ENCODE assay signal across 19 cellular contexts in the genomic region with DNA sequence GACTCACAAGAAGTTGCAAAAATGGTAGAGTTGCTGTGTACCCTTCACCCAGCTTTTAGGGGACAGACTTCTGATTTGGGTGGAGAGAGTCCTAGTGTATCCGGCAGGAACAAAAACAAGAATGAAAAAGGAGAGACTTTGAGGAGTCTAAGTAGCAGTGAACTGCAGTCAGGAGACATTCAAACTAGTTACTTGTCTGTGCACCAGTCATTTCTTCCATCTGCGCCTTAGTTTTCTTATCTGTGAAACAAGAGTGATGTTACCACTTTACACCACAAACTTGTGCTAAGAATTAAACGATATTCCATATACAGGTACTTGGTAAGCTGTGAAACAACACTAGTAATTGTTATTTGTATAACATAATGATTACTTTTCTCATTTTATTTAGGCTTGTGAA. TPM values are rescaled to one million over a fixed set of nuclear protein-coding genes. Genes with fewer than 3 reads are reported as not detected.
DNase-seq lines count a peak whose midpoint lies in the region.
"Had no signal": no experiment of that assay in that cellular context is flagged by ENCODE, and none has a peak within 500 bp of the region (broad histone marks: within the 10 kb centered on the region; RNA-seq: fewer than 3 reads in every experiment).

No MANE protein-coding gene starts in this region.

- DNase-seq in activated T-cell treated with anti-CD3 and anti-CD28 coated beads, Interleukin-2, amount 50 U/mL, for 24 hours, result no peak
- DNase-seq in activated T-cell treated with anti-CD3 and anti-CD28 coated beads, Interleukin-2, amount 50 U/mL, for 1 hour, result no peak
- no peak for DNase-seq in activated T-helper 1 cell treated with anti-CD3 and anti-CD28 coated beads, Interleukin-12 subunit alpha, Interleukin-12 subunit beta, Interleukin-2, Interleukin-4 antibody, amounts not matched to agents 30 ng/mL and 10 ng/mL and 1 ng/mL, durations not matched to agents 14 hours and 24 hours and 36 hours (ENCODE audit: low spot score)
- no peak for DNase-seq in activated effector memory CD4-positive, alpha-beta T cell treated with Interleukin-2 at 50 U/mL for 16 hours
- no peak for DNase-seq in epidermal melanocyte (ENCODE audit: insufficient read length, low spot score)
- DNase-seq: BE2C, Kasumi-1, MG63, NCI-H1417, NCI-H187, NCI-H446 treated with DMSO at 0.1 percent for 48 hours, NCI-H526 treated with DMSO at 0.1 percent for 48 hours, PC-3, Right ventricle myocardium superior had no signal

- peaks cover 4% of the 10 kb centered on the region for H3K27me3 Mint-ChIP-seq in activated T-cell treated with anti-CD3 and anti-CD28 coated beads, Interleukin-2, amount 50 U/mL, for 24 hours
- H3K27me3 Mint-ChIP-seq in activated T-helper 1 cell treated with anti-CD3 and anti-CD28 coated beads, Interleukin-12 subunit alpha, Interleukin-12 subunit beta, Interleukin-2, Interleukin-4 antibody, amounts not matched to agents 30 ng/mL and 10 ng/mL and 1 ng/mL, durations not matched to agents 14 hours and 24 hours and 36 hours (ENCODE audit: insufficient read depth), result no peaks in the 10 kb centered on the region
- H3K27me3 Mint-ChIP-seq in stimulated activated naive CD8-positive, alpha-beta T cell treated with anti-CD3 and anti-CD28 coated beads, Interleukin-15, Interleukin-2, amounts not matched to agents 100 ng/mL and 50 ng/mL, for 24 hours, result no peaks in the 10 kb centered on the region

- no peaks in the 10 kb centered on the region for H3K9me3 Mint-ChIP-seq in activated T-cell treated with anti-CD3 and anti-CD28 coated beads, Interleukin-2, amount 50 U/mL, for 24 hours
- H3K9me3 Mint-ChIP-seq in activated T-helper 1 cell treated with anti-CD3 and anti-CD28 coated beads, Interleukin-12 subunit alpha, Interleukin-12 subunit beta, Interleukin-2, Interleukin-4 antibody, amounts not matched to agents 30 ng/mL and 10 ng/mL and 1 ng/mL, durations not matched to agents 14 hours and 24 hours and 36 hours, result no peaks in the 10 kb centered on the region
- H3K9me3 Mint-ChIP-seq in stimulated activated naive CD8-positive, alpha-beta T cell treated with anti-CD3 and anti-CD28 coated beads, Interleukin-15, Interleukin-2, amounts not matched to agents 100 ng/mL and 50 ng/mL, for 24 hours, result no peaks in the 10 kb centered on the region

- H3K27ac Mint-ChIP-seq in activated T-cell treated with anti-CD3 and anti-CD28 coated beads, Interleukin-2, amount 50 U/mL, for 24 hours, result peak overlapping the region; percentile 6
- peak overlapping the region; percentile 61 for H3K27ac Mint-ChIP-seq in activated T-helper 1 cell treated with anti-CD3 and anti-CD28 coated beads, Interleukin-12 subunit alpha, Interleukin-12 subunit beta, Interleukin-2, Interleukin-4 antibody, amounts not matched to agents 30 ng/mL and 10 ng/mL and 1 ng/mL, durations not matched to agents 14 hours and 24 hours and 36 hours
- peak overlapping the region; percentile 58 for H3K27ac Mint-ChIP-seq in stimulated activated naive CD8-positive, alpha-beta T cell treated with anti-CD3 and anti-CD28 coated beads, Interleukin-15, Interleukin-2, amounts not matched to agents 100 ng/mL and 50 ng/mL, for 24 hours

- peaks cover 43% of the 10 kb centered on the region for H3K4me1 Mint-ChIP-seq in activated T-cell treated with anti-CD3 and anti-CD28 coated beads, Interleukin-2, amount 50 U/mL, for 24 hours (ENCODE audit: low read depth)
- H3K4me1 Mint-ChIP-seq in activated T-helper 1 cell treated with anti-CD3 and anti-CD28 coated beads, Interleukin-12 subunit alpha, Interleukin-12 subunit beta, Interleukin-2, Interleukin-4 antibody, amounts not matched to agents 30 ng/mL and 10 ng/mL and 1 ng/mL, durations not matched to agents 14 hours and 24 hours and 36 hours (ENCODE audit: low read depth), result peaks cover 21% of the 10 kb centered on the region
- H3K4me1 Mint-ChIP-seq in stimulated activated naive CD8-positive, alpha-beta T cell treated with anti-CD3 and anti-CD28 coated beads, Interleukin-15, Interleukin-2, amounts not matched to agents 100 ng/mL and 50 ng/mL, for 24 hours (ENCODE audit: low read depth), result peaks cover 36% of the 10 kb centered on the region

- H3K27ac ChIP-seq in KOPT-K1 (ENCODE audit: low read depth, low read length, poor library complexity, severe bottlenecking), result peak overlapping the region; percentile 99
- H3K27ac ChIP-seq: A549 had no signal

- H3K9me3 ChIP-seq in KOPT-K1 (ENCODE audit: insufficient read depth, low read length, poor library complexity, severe bottlenecking), result no peaks in the 10 kb centered on the region
- H3K9me3 ChIP-seq: A549, BE2C, MG63 had no signal

- peaks cover 18% of the 10 kb centered on the region for H3K36me3 ChIP-seq in KOPT-K1 (ENCODE audit: insufficient read depth, low read length)
- H3K36me3 ChIP-seq: BE2C, MG63 had no signal

- intact Hi-C loops in activated T-helper 1 cell treated with anti-CD3 and anti-CD28 coated beads, Interleukin-12 subunit alpha, Interleukin-12 subunit beta, Interleukin-2, Interleukin-4 antibody, amounts not matched to agents 30 ng/mL and 10 ng/mL and 1 ng/mL, durations not matched to agents 14 hours and 24 hours and 36 hours (cut with micrococcal nuclease), result loop anchor here (10.0 kb wide), 1 partner anchor 901 kb away; no protein-coding TSS in a partner anchor

- no peak overlapping the region for H3K4me3 Mint-ChIP-seq in activated T-cell treated with anti-CD3 and anti-CD28 coated beads, Interleukin-2, amount 50 U/mL, for 24 hours
- H3K4me3 Mint-ChIP-seq in activated T-helper 1 cell treated with anti-CD3 and anti-CD28 coated beads, Interleukin-12 subunit alpha, Interleukin-12 subunit beta, Interleukin-2, Interleukin-4 antibody, amounts not matched to agents 30 ng/mL and 10 ng/mL and 1 ng/mL, durations not matched to agents 14 hours and 24 hours and 36 hours, result no peak overlapping the region
- H3K4me3 Mint-ChIP-seq in stimulated activated naive CD8-positive, alpha-beta T cell treated with anti-CD3 and anti-CD28 coated beads, Interleukin-15, Interleukin-2, amounts not matched to agents 100 ng/mL and 50 ng/mL, for 24 hours, result no peak overlapping the region

- H3K36me3 Mint-ChIP-seq in activated T-cell treated with anti-CD3 and anti-CD28 coated beads, Interleukin-2, amount 50 U/mL, for 24 hours (ENCODE audit: low read depth), result peaks cover 6% of the 10 kb centered on the region
- H3K36me3 Mint-ChIP-seq in activated T-helper 1 cell treated with anti-CD3 and anti-CD28 coated beads, Interleukin-12 subunit alpha, Interleukin-12 subunit beta, Interleukin-2, Interleukin-4 antibody, amounts not matched to agents 30 ng/mL and 10 ng/mL and 1 ng/mL, durations not matched to agents 14 hours and 24 hours and 36 hours (ENCODE audit: low read depth), result peaks cover 5% of the 10 kb centered on the region
- no peaks in the 10 kb centered on the region for H3K36me3 Mint-ChIP-seq in stimulated activated naive CD8-positive, alpha-beta T cell treated with anti-CD3 and anti-CD28 coated beads, Interleukin-15, Interleukin-2, amounts not matched to agents 100 ng/mL and 50 ng/mL, for 24 hours (ENCODE audit: low read depth)

RNA-seq across cellular contexts. Expression of gene SH2D1A, which starts 47.3 kb away (rescaled TPM):
- total RNA-seq in activated T-helper 1 cell treated with anti-CD3 and anti-CD28 coated beads, Interleukin-12 subunit alpha, Interleukin-12 subunit beta, Interleukin-2, Interleukin-4 antibody, amounts not matched to agents 30 ng/mL and 10 ng/mL and 1 ng/mL, durations not matched to agents 14 hours and 24 hours and 36 hours, result 50.4 and 56.3 TPM in 2 replicates
- total RNA-seq: H1, PC-3, Right ventricle myocardium superior, RPMI7951 had no signal

Comparison
In these comparisons a context has a peak if more than half of its experiments do, and no peak if none do; other contexts are left out.
1. H3K27ac Mint-ChIP-seq: peak in every context shown above with its lines; median percentile 61 in activated T-helper 1 cell treated with anti-CD3 and anti-CD28 coated beads, Interleukin-12 subunit alpha, Interleukin-12 subunit beta, Interleukin-2, Interleukin-4 antibody, amounts not matched to agents 30 ng/mL and 10 ng/mL and 1 ng/mL, durations not matched to agents 14 hours and 24 hours and 36 hours; 58 in stimulated activated naive CD8-positive, alpha-beta T cell treated with anti-CD3 and anti-CD28 coated beads, Interleukin-15, Interleukin-2, amounts not matched to agents 100 ng/mL and 50 ng/mL, for 24 hours; 6 in activated T-cell treated with anti-CD3 and anti-CD28 coated beads, Interleukin-2, amount 50 U/mL, for 24 hours.